ENCODE assay signal across 24 cellular contexts in the genomic region with DNA sequence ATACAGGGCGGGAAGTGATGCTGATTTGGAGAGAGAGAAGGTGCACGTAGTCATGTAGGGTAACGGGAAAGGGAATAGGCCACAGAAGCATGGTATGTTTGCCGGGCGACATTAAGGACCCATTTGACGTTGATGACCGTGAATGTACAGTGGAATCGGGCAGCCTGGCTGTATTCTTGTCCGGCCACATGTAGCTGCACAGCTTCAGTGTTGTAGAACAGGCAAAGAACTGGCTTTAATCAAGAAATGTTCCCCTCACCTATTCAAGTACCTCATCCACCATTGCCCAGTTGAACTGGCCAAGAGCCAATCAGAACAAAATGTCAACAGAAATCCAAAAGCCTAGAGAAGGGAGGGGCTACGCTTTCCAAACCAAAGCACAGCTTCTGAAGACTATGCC.
A peak's percentile ranks its signal among the peaks of the same experiment; 100 is the strongest.
DNase-seq lines count a peak whose midpoint lies in the region; ATAC-seq and TF ChIP-seq lines count a peak whose summit lies in the region.
"Had no signal": no experiment of that assay in that cellular context is flagged by ENCODE, and none has a peak within 500 bp of the region (broad histone marks: within the 10 kb centered on the region; RNA-seq: fewer than 3 reads in every experiment).

No MANE protein-coding gene starts in this region.

- peaks cover 0 to 25% (median 12%) of the 10 kb centered on the region in 9 donors for H3K36me3 ChIP-seq in heart left ventricle
- H3K36me3 ChIP-seq in thyroid gland = peaks cover 0 to 5% of the 10 kb centered on the region in 2 donors
- H3K36me3 ChIP-seq in GM23338 (ENCODE audit: insufficient read depth) = no peaks in the 10 kb centered on the region; the same call in 1 of the 2 replicates

- H3K9me3 Mint-ChIP-seq in endothelial cell (ENCODE audit: unreplicated experiment) (no peaks in the 10 kb centered on the region), GM23338 (no peaks in the 10 kb centered on the region; the same call in 2 of the 3 replicates)
- H3K9me3 Mint-ChIP-seq: stimulated activated naive B cell treated with anti-CD40 and anti-IgM and Interleukin-4, amounts not matched to agents 10 μg/mL and 1 μg/mL and 100 μg/mL, for 72 hours had no signal

- ATAC-seq in heart left ventricle = peak in 3 of 4 donors; percentile 3 to 23 (median 9)
- ATAC-seq in right cardiac atrium = no peak
- no peak for ATAC-seq in HG03108 (IDR thresholded peaks at IDR 0.05; ENCODE audit: unreplicated experiment)
- no peak for ATAC-seq in GM23338
- ATAC-seq: activated CD4-positive, CD25-positive, alpha-beta regulatory T cell treated with anti-CD3 and anti-CD28 coated beads, Interleukin-2, amount 50 U/mL, for 24 hours; stimulated activated naive B cell treated with anti-CD40 and anti-IgM and Interleukin-4, amounts not matched to agents 10 μg/mL and 1 μg/mL and 100 μg/mL, for 72 hours had no signal

- peaks cover 12% of the 10 kb centered on the region for H3K4me1 Mint-ChIP-seq in endothelial cell (ENCODE audit: unreplicated experiment)
- peaks cover 21% of the 10 kb centered on the region for H3K4me1 Mint-ChIP-seq in GM23338

- H3K9me3 ChIP-seq in heart left ventricle (no peaks in the 10 kb centered on the region), right cardiac atrium (ENCODE audit: control insufficient read depth, low read length) (no peaks in the 10 kb centered on the region), thyroid gland (no peaks in the 10 kb centered on the region)
- H3K9me3 ChIP-seq: ascending aorta, SK-N-SH, tibial nerve had no signal

- intact Hi-C loops in heart left ventricle (cut with DNase I) (loop anchor here in 3 of 10 donors (5.0 to 10.0 kb wide), 2 partner anchors 39 to 102 kb away; a partner anchor contains a TSS), right cardiac atrium (cut with DNase I) (no loop called here), thyroid gland (cut with DNase I) (no loop called here)

- no peaks in the 10 kb centered on the region for H3K27me3 ChIP-seq in heart left ventricle
- no peaks in the 10 kb centered on the region for H3K27me3 ChIP-seq in right cardiac atrium (ENCODE audit: control insufficient read depth, insufficient read depth)
- H3K27me3 ChIP-seq in thyroid gland = no peaks in the 10 kb centered on the region
- H3K27me3 ChIP-seq in GM23338 (ENCODE audit: insufficient read depth) = no peaks in the 10 kb centered on the region
- H3K27me3 ChIP-seq: ascending aorta, tibial nerve had no signal

- no peaks in the 10 kb centered on the region for H3K79me2 ChIP-seq in GM23338 (replicated peaks; ENCODE audit: insufficient read depth)

- no peak overlapping the region for H2AFZ ChIP-seq in GM23338

- H3K9me2 ChIP-seq in GM23338 (ENCODE audit: insufficient read depth) = no peaks in the 10 kb centered on the region
- H3K9me2 ChIP-seq: SK-N-SH had no signal

- H4K20me1 ChIP-seq in GM23338 (replicated peaks; ENCODE audit: insufficient read depth) = no peaks in the 10 kb centered on the region

- H3K27ac Mint-ChIP-seq in endothelial cell (ENCODE audit: unreplicated experiment) = no peak overlapping the region
- no peak overlapping the region for H3K27ac Mint-ChIP-seq in GM23338
- H3K27ac Mint-ChIP-seq: stimulated activated naive B cell treated with anti-CD40 and anti-IgM and Interleukin-4, amounts not matched to agents 10 μg/mL and 1 μg/mL and 100 μg/mL, for 72 hours had no signal

- peak overlapping the region; percentile 3 for H3K4me3 Mint-ChIP-seq in endothelial cell (ENCODE audit: unreplicated experiment)
- no peak overlapping the region for H3K4me3 Mint-ChIP-seq in GM23338
- H3K4me3 Mint-ChIP-seq: stimulated activated naive B cell treated with anti-CD40 and anti-IgM and Interleukin-4, amounts not matched to agents 10 μg/mL and 1 μg/mL and 100 μg/mL, for 72 hours had no signal

- H3K4me2 ChIP-seq in GM23338 = no peak overlapping the region
- H3K4me2 ChIP-seq: KMS-11, SK-N-SH had no signal

- peaks cover 7% of the 10 kb centered on the region for H3K27me3 Mint-ChIP-seq in endothelial cell (ENCODE audit: unreplicated experiment)
- H3K27me3 Mint-ChIP-seq in GM23338 (ENCODE audit: insufficient read depth, low read depth, poor library complexity) = peaks cover 14% of the 10 kb centered on the region
- H3K27me3 Mint-ChIP-seq: stimulated activated naive B cell treated with anti-CD40 and anti-IgM and Interleukin-4, amounts not matched to agents 10 μg/mL and 1 μg/mL and 100 μg/mL, for 72 hours had no signal

- no peaks in the 10 kb centered on the region for H3F3A ChIP-seq in GM23338 (replicated peaks; ENCODE audit: low read depth)

- DNase-seq in heart left ventricle (no peak), right cardiac atrium (no peak), NCI-H2029 treated with DMSO at 0.1 percent for 48 hours (lab: John Stamatoyannopoulos, UW) (peak; percentile 49), endothelial cell (ENCODE audit: low spot score) (no peak), thyroid gland (peak; percentile 78 to 79), GM23338 (ENCODE audit: low spot score) (no peak)
- DNase-seq: activated effector memory CD4-positive, alpha-beta T cell treated with Interleukin-2 at 50 U/mL for 16 hours; DMS79 treated with DMSO at 0.1 percent for 48 hours; foreskin melanocyte; hippocampal formation; islet precursor cell; NCI-H2081 treated with DMSO at 0.1 percent for 48 hours; NCI-H446; NK-92 treated with Interleukin-12 subunit alpha and Interleukin-12 subunit beta, amount 100 ng/mL, for 24 hours; posterior cingulate gyrus; SK-N-SH; stimulated activated CD4-positive, alpha-beta T cell treated with anti-CD3 and anti-CD28 coated beads, Interleukin-2, amount 100 ng/mL, for 24 hours; stimulated activated naive B cell treated with anti-CD40 and anti-IgM and Interleukin-4, amounts not matched to agents 10 μg/mL and 1 μg/mL and 100 μg/mL, for 72 hours had no signal

- TF ChIP-seq CTCF in heart left ventricle (IDR thresholded peaks at IDR 0.05) (no peak), endothelial cell (IDR thresholded peaks at IDR 0.05; ENCODE audit: unreplicated experiment) (no peak), thyroid gland (IDR thresholded peaks at IDR 0.05) (no peak), GM23338 (conservative IDR thresholded peaks at IDR 0.05; ENCODE audit: low read depth in 2 of 2) (no peak)

- H3K4me3 ChIP-seq in heart left ventricle (no peak overlapping the region), right cardiac atrium (ENCODE audit: low read length) (no peak overlapping the region), thyroid gland (replicated peaks in 1 of 3) (no peak overlapping the region), GM23338 (no peak overlapping the region)
- H3K4me3 ChIP-seq: ascending aorta, skin epidermis, tibial nerve had no signal

- H3K36me3 Mint-ChIP-seq in endothelial cell (ENCODE audit: low read depth, unreplicated experiment) (peaks cover 24% of the 10 kb centered on the region), GM23338 (ENCODE audit: low read depth) (no peaks in the 10 kb centered on the region; the same call in 2 of the 3 replicates)

- H3K4me1 ChIP-seq in heart left ventricle (peaks cover 2 to 52% (median 30%) of the 10 kb centered on the region in 12 donors), right cardiac atrium (ENCODE audit: control insufficient read depth, insufficient read depth, low read length) (peaks cover 20% of the 10 kb centered on the region), thyroid gland (peaks cover 38 to 48% of the 10 kb centered on the region in 2 donors), GM23338 (ENCODE audit: insufficient read depth) (peaks cover 20% of the 10 kb centered on the region)

- WGBS in heart left ventricle, 4 donors = 82 to 91% (median 87%) methylated on average over 10 of the region's 10 CpGs
- 92% methylated on average over 10 of the region's 10 CpGs for WGBS in right cardiac atrium
- WGBS in thyroid gland, 2 donors = 55 to 56% methylated on average over 10 of the region's 10 CpGs

- no peak for TF ChIP-seq POLR2A in heart left ventricle (IDR thresholded peaks at IDR 0.05)
- TF ChIP-seq POLR2A in thyroid gland (IDR thresholded peaks at IDR 0.05) = peak in 1 of 2 donors; percentile 54

- H3K27ac ChIP-seq in heart left ventricle = peak overlapping the region in 1 of 12 donors; percentile 5
- no peak overlapping the region for H3K27ac ChIP-seq in right cardiac atrium (ENCODE audit: low read length)
- peak overlapping the region; percentile 83 to 95 (median 83) for H3K27ac ChIP-seq in thyroid gland
- no peak overlapping the region for H3K27ac ChIP-seq in GM23338 (ENCODE audit: low read depth)
- H3K27ac ChIP-seq: KMS-11, skin epidermis had no signal

TF ChIP-seq in GM23338, 12 proteins besides CTCF, POLR2A, EP300 and RAD21 (continues in another document):
- TF ChIP-seq ZNF114 (CRISPR knock-in tag; IDR thresholded peaks at IDR 0.05) = no peak
- no peak for TF ChIP-seq JUNB (IDR thresholded peaks at IDR 0.05; ENCODE audit: unreplicated experiment)

Comparison
In these comparisons a context has a peak if more than half of its experiments do, and no peak if none do; other contexts are left out.
1. ATAC-seq: peak in heart left ventricle (3 of 4); none in right cardiac atrium (0 of 2), HG03108 (single experiment) and GM23338 (single experiment).
2. DNase-seq: peak in NCI-H2029 treated with DMSO at 0.1 percent for 48 hours (single experiment) and thyroid gland (2 of 2); none in heart left ventricle (0 of 5), right cardiac atrium (0 of 3), endothelial cell (single experiment) and GM23338 (single experiment).
3. H3K27ac ChIP-seq: peak in thyroid gland (3 of 3); none in right cardiac atrium (single experiment) and GM23338 (single experiment).